Comparison of ENCODE assay signal across 8 cellular contexts in genomic region chr1:67647036-67647798, GRCh38. TPM values are rescaled to one million over a fixed set of nuclear protein-coding genes. Genes with fewer than 3 reads are reported as not detected.
DNase-seq lines count a peak whose midpoint lies in the region; ATAC-seq and TF ChIP-seq lines count a peak whose summit lies in the region.

No MANE protein-coding gene starts in this region.

- no peaks in the 10 kb centered on the region for H3K36me3 ChIP-seq in heart right ventricle
- H3K36me3 ChIP-seq in transverse colon = no peaks in the 10 kb centered on the region
- no peaks in the 10 kb centered on the region for H3K36me3 ChIP-seq in testis (ENCODE audit: low read depth, missing control alignments)

- TF ChIP-seq POLR2A in transverse colon (IDR thresholded peaks at IDR 0.05) (no peak), testis (IDR thresholded peaks at IDR 0.05) (no peak)

- TF ChIP-seq CTCF in heart right ventricle (IDR thresholded peaks at IDR 0.05) = no peak
- TF ChIP-seq CTCF in transverse colon (IDR thresholded peaks at IDR 0.05) = no peak
- no peak for TF ChIP-seq CTCF in testis (IDR thresholded peaks at IDR 0.05)

- no peaks in the 10 kb centered on the region for H3K9me3 ChIP-seq in heart right ventricle
- no peaks in the 10 kb centered on the region for H3K9me3 ChIP-seq in transverse colon
- H3K9me3 ChIP-seq in testis = no peaks in the 10 kb centered on the region

- ATAC-seq in SK-N-SH treated with all-trans-retinoic acid at 6 μM for 48 hours (peak; percentile 70), heart right ventricle (peak; percentile 26 to 78 (median 69)), HG02588 (IDR thresholded peaks at IDR 0.05; ENCODE audit: unreplicated experiment) (no peak)
- no peak for ATAC-seq in activated CD4-positive, CD25-positive, alpha-beta regulatory T cell treated with anti-CD3 and anti-CD28 coated beads, Interleukin-2, amount 50 U/mL, for 24 hours

- H3K27ac ChIP-seq in heart right ventricle (peak overlapping the region in 9 of 10 donors; percentile 8 to 75 (median 49)), transverse colon (peak overlapping the region; percentile 38 to 61 (median 58)), testis (no peak overlapping the region)

- TF ChIP-seq EP300 in transverse colon (IDR thresholded peaks at IDR 0.05; ENCODE audit: low read depth) = no peak

- no peaks in the 10 kb centered on the region for H3K27me3 ChIP-seq in heart right ventricle
- no peaks in the 10 kb centered on the region for H3K27me3 ChIP-seq in transverse colon
- H3K27me3 ChIP-seq in testis = no peaks in the 10 kb centered on the region

- 49 to 54% methylated on average over 7 of the region's 7 CpGs for WGBS in heart right ventricle, 2 donors
- 56 to 65% methylated on average over 6 to 7 of the region's 7 CpGs for WGBS in transverse colon (ENCODE audit: low coverage in 1 of 2), 2 donors
- 73% methylated on average over 7 of the region's 7 CpGs for WGBS in testis, 2 donors

- in situ Hi-C loops in transverse colon (cut with MboI; ENCODE audit: low pct_ligation_motif_present in 1 of 4, low pct_unique_long_range_greater_than_20kb in 1 of 4, low sequenced_read_pairs in 3 of 4) = no loop called here

- H3K4me3 ChIP-seq in heart right ventricle (no peak overlapping the region), transverse colon (no peak overlapping the region), testis (no peak overlapping the region)

- H3K4me1 ChIP-seq in heart right ventricle = peaks cover 8 to 39% (median 26%) of the 10 kb centered on the region in 9 donors
- H3K4me1 ChIP-seq in transverse colon = peaks cover 12 to 36% (median 20%) of the 10 kb centered on the region in 4 donors
- H3K4me1 ChIP-seq in testis = peaks cover 17% of the 10 kb centered on the region

- DNase-seq in LHCN-M2 (ENCODE audit: low read depth) (peak; percentile 73), heart right ventricle (peak in 1 of 2 donors; percentile 64), transverse colon (no peak), testis (no peak)
- DNase-seq in activated effector memory CD4-positive, alpha-beta T cell treated with anti-CD3 and anti-CD28 coated beads, Interleukin-2, amount 50 U/mL, for 16 hours = no peak

- intact Hi-C loops in heart right ventricle (cut with DNase I) = loop anchor here in 2 of 10 donors (5.0 kb wide), 1 partner anchor 35 kb away; no protein-coding TSS in a partner anchor
- intact Hi-C loops in transverse colon (cut with DNase I; ENCODE audit: low total_unique reads) = loop anchor here (10.0 kb wide), 1 partner anchor 72 kb away; no protein-coding TSS in a partner anchor
- intact Hi-C loops in testis (cut with DNase I; ENCODE audit: low total_unique reads) = no loop called here

TF ChIP-seq in SK-N-SH treated with all-trans-retinoic acid at 6 μM for 48 hours, 23 proteins besides CTCF, POLR2A, EP300 and RAD21:
- no peak for TF ChIP-seq TSHZ2 (CRISPR knock-in tag; IDR thresholded peaks at IDR 0.05)
- TF ChIP-seq ZNF8 (CRISPR knock-in tag; IDR thresholded peaks at IDR 0.05) = no peak

RNA-seq across cellular contexts. Expression of gene GADD45A, which starts 37.8 kb away (rescaled TPM):
- total RNA-seq in LHCN-M2 (2014; rRNA removed) (112 and 133 TPM in 2 replicates), heart right ventricle (100 to 1,000 TPM in 4 of 10 donors, 10 to 100 TPM in 6; 26.2 to 148 (median 72.7) TPM), transverse colon (10 to 100 TPM in 3 of 4 donors, 1 to 10 TPM in 1; 2.0 to 79.7 (median 69.9) TPM), testis (10 to 100 TPM; 29.8 to 47.0 TPM)
- polyA plus RNA-seq in LHCN-M2 (2012) = 83.7 TPM
- polyA plus RNA-seq in heart right ventricle (10 to 100 TPM; 40.6 to 41.4 TPM), testis (ENCODE audit: insufficient read depth, low read depth, low replicate concordance) (14.9 TPM)

Comparison
In these comparisons a context has a peak if more than half of its experiments do, and no peak if none do; other contexts are left out.
1. ATAC-seq: peak in SK-N-SH treated with all-trans-retinoic acid at 6 μM for 48 hours (single experiment) and heart right ventricle (8 of 8); none in activated CD4-positive, CD25-positive, alpha-beta regulatory T cell treated with anti-CD3 and anti-CD28 coated beads, Interleukin-2, amount 50 U/mL, for 24 hours (0 of 2) and HG02588 (single experiment).
2. H3K27ac ChIP-seq: peak in heart right ventricle (9 of 10) and transverse colon (4 of 4); none in testis (0 of 2).